ENCODE assay signal across 13 cellular contexts in the genomic region with DNA sequence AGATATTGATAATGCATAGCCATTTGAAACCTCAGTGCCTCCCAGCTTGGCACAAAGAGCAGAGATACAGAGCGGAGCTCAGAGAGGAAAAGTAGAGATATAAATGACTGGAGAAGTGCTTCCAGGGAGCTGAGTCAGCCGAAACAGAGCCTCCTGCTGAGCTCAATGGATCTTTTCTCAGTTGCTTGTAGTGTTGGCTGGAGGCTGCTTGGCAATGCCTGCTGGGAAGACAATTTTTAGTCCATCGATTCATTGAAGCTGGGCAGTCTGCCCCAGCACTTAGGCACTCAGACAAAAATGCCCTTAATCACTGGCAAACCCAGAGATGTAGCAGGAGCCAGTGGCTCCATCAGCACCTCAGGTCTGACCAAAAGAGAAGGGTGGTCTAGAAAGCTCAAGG.
A peak's percentile ranks its signal among the peaks of the same experiment; 100 is the strongest.
DNase-seq lines count a peak whose midpoint lies in the region; ATAC-seq, FAIRE-seq and TF ChIP-seq lines count a peak whose summit lies in the region.
"Had no signal": no experiment of that assay in that cellular context is flagged by ENCODE, and none has a peak within 500 bp of the region (broad histone marks: within the 10 kb centered on the region; RNA-seq: fewer than 3 reads in every experiment).

No MANE protein-coding gene starts in this region.

- WGBS in mammary epithelial cell (ENCODE audit: low coverage, missing lambda C conversion rate) = 47% methylated on average over 3 of the region's 3 CpGs
- 68 to 76% methylated on average over 2 to 3 of the region's 3 CpGs for WGBS in endodermal cell (ENCODE audit: insufficient coverage in 1 of 2, insufficient read length in 1 of 2), 2 experiments

- no peaks in the 10 kb centered on the region for H3K27me3 Mint-ChIP-seq in MCF 10A (ENCODE audit: insufficient read depth, unreplicated experiment)
- H3K27me3 Mint-ChIP-seq in endodermal cell (ENCODE audit: insufficient read depth) = no peaks in the 10 kb centered on the region
- H3K27me3 Mint-ChIP-seq in effector memory CD8-positive, alpha-beta T cell = peaks cover 5 to 12% of the 10 kb centered on the region in 2 donors

- no peak overlapping the region for H2AFZ ChIP-seq in mammary epithelial cell (ENCODE audit: low read depth, low read length)
- H2AFZ ChIP-seq in keratinocyte (ENCODE audit: control insufficient read depth, low read length) = no peak overlapping the region
- H2AFZ ChIP-seq in OCI-LY7 (ENCODE audit: low read length) = no peak overlapping the region

- ATAC-seq in effector memory CD8-positive, alpha-beta T cell (replicated peaks) = no peak

- no peak for TF ChIP-seq CTCF in MCF 10A (IDR thresholded peaks at IDR 0.05; ENCODE audit: unreplicated experiment)
- TF ChIP-seq CTCF in mammary epithelial cell (conservative IDR thresholded peaks at IDR 0.05 in 1 of 2, IDR thresholded peaks at IDR 0.05 in 1 of 2; ENCODE audit: extremely low read depth in 1 of 2, insufficient read depth in 1 of 2, low read depth in 1 of 2, low read length in 2 of 2) = no peak
- no peak for TF ChIP-seq CTCF in endodermal cell (conservative IDR thresholded peaks at IDR 0.05)
- no peak for TF ChIP-seq CTCF in keratinocyte (optimal IDR thresholded peaks at IDR 0.05 in 1 of 3, IDR thresholded peaks at IDR 0.05 in 1 of 3, conservative IDR thresholded peaks at IDR 0.05 in 1 of 3; ENCODE audit: extremely low read depth in 1 of 3, insufficient read depth in 2 of 3, low read length in 3 of 3)
- TF ChIP-seq CTCF in vagina (IDR thresholded peaks at IDR 0.05) = no peak
- TF ChIP-seq CTCF in OCI-LY7 (conservative IDR thresholded peaks at IDR 0.05; ENCODE audit: low read length) = no peak

- no peaks in the 10 kb centered on the region for H4K20me1 ChIP-seq in mammary epithelial cell (ENCODE audit: insufficient read depth, low read length)
- no peaks in the 10 kb centered on the region for H4K20me1 ChIP-seq in keratinocyte (ENCODE audit: control insufficient read depth, extremely low read depth, insufficient read depth, low read length)
- no peaks in the 10 kb centered on the region for H4K20me1 ChIP-seq in OCI-LY7 (ENCODE audit: insufficient read depth, low read length)

- H3K9me2 ChIP-seq in OCI-LY7 (ENCODE audit: insufficient read depth, low read length) = no peaks in the 10 kb centered on the region

- H3K27me3 ChIP-seq in mammary epithelial cell (ENCODE audit: insufficient read depth, low read length) (no peaks in the 10 kb centered on the region), endodermal cell (ENCODE audit: control insufficient read depth, insufficient read depth, low read length, poor library complexity, severe bottlenecking) (no peaks in the 10 kb centered on the region), keratinocyte (ENCODE audit: control insufficient read depth, extremely low read depth, insufficient read depth, low read length) (no peaks in the 10 kb centered on the region), vagina (no peaks in the 10 kb centered on the region)

- H3K79me2 ChIP-seq in mammary epithelial cell (ENCODE audit: insufficient read depth, low read length) (no peaks in the 10 kb centered on the region), keratinocyte (ENCODE audit: control insufficient read depth, insufficient read depth, low read length) (no peaks in the 10 kb centered on the region), OCI-LY7 (ENCODE audit: insufficient read depth, low read depth, low read length) (no peaks in the 10 kb centered on the region)

- POLR2A ChIA-PET in MCF 10A (lab: Yijun Ruan, JAX) (interaction anchor here (0.9 to 2.6 kb wide), 2 partner anchors 11 to 721 kb away, joined by 3 to 15 read pairs; no protein-coding TSS in a partner anchor), OCI-LY7 (lab: Charles Lee) (no interaction called here)

- no peaks in the 10 kb centered on the region for H3K9me3 ChIP-seq in mammary epithelial cell (replicated peaks; ENCODE audit: insufficient read depth, low read length)
- no peaks in the 10 kb centered on the region for H3K9me3 ChIP-seq in endodermal cell (ENCODE audit: control insufficient read depth, low read length)
- H3K9me3 ChIP-seq in keratinocyte (ENCODE audit: control insufficient read depth, low read depth, low read length) = no peaks in the 10 kb centered on the region
- H3K9me3 ChIP-seq in vagina = no peaks in the 10 kb centered on the region
- H3K9me3 ChIP-seq in OCI-LY7 (ENCODE audit: low read length) = no peaks in the 10 kb centered on the region

- H3K4me3 Mint-ChIP-seq in MCF 10A (ENCODE audit: unreplicated experiment) (no peak overlapping the region), endodermal cell (no peak overlapping the region)
- no peak overlapping the region for H3K4me3 Mint-ChIP-seq in effector memory CD8-positive, alpha-beta T cell

- FAIRE-seq in keratinocyte (lab: Jason Lieb, UNC) = peak; percentile 73
- FAIRE-seq: endometrium had no signal

- peaks cover 56% of the 10 kb centered on the region for H3K4me1 Mint-ChIP-seq in MCF 10A (ENCODE audit: insufficient read depth, unreplicated experiment)
- no peaks in the 10 kb centered on the region for H3K4me1 Mint-ChIP-seq in endodermal cell
- no peaks in the 10 kb centered on the region for H3K4me1 Mint-ChIP-seq in effector memory CD8-positive, alpha-beta T cell (ENCODE audit: low read depth in 2 of 2)

- H3K36me3 ChIP-seq in mammary epithelial cell (ENCODE audit: insufficient read depth, low read length) (no peaks in the 10 kb centered on the region), endodermal cell (ENCODE audit: control insufficient read depth, insufficient read depth, low read length) (no peaks in the 10 kb centered on the region), keratinocyte (ENCODE audit: control insufficient read depth in 2 of 2, extremely low read depth in 1 of 2, insufficient read depth in 2 of 2, low read length in 2 of 2) (no peaks in the 10 kb centered on the region), vagina (no peaks in the 10 kb centered on the region), OCI-LY7 (ENCODE audit: insufficient read depth, low read length) (no peaks in the 10 kb centered on the region)

- H3K4me1 ChIP-seq in mammary epithelial cell (ENCODE audit: insufficient read depth, low read length) (peaks cover 37% of the 10 kb centered on the region), endodermal cell (ENCODE audit: control insufficient read depth, insufficient read depth, low read length) (no peaks in the 10 kb centered on the region), keratinocyte (ENCODE audit: control insufficient read depth, extremely low read depth, insufficient read depth, low read length) (peaks cover 35% of the 10 kb centered on the region), vagina (peaks cover 28% of the 10 kb centered on the region), OCI-LY7 (ENCODE audit: insufficient read depth, low read length, poor library complexity, severe bottlenecking) (no peaks in the 10 kb centered on the region)

- TF ChIP-seq POLR2A in vagina (IDR thresholded peaks at IDR 0.05) = no peak

- no peak overlapping the region for H3K9ac ChIP-seq in mammary epithelial cell (ENCODE audit: insufficient read depth, low read length)
- H3K9ac ChIP-seq in endodermal cell (ENCODE audit: extremely low read depth, low read length, poor library complexity, severe bottlenecking) = no peak overlapping the region
- no peak overlapping the region for H3K9ac ChIP-seq in keratinocyte (ENCODE audit: control insufficient read depth, extremely low read depth, insufficient read depth, low read length)

- BruUV-seq in MCF 10A (replicated peaks; lab: Mats Ljungman, UMichigan) (no TSS peak), mammary epithelial cell (replicated peaks; lab: Mats Ljungman, UMichigan) (no TSS peak), OCI-LY7 (replicated peaks; lab: Mats Ljungman, UMichigan) (no TSS peak)

- CTCF ChIA-PET in MCF 10A (lab: Yijun Ruan, JAX) = interaction anchor here (0.7 to 1.3 kb wide), 4 partner anchors 11 to 198 kb away, joined by 3 to 4 read pairs (median 4); no protein-coding TSS in a partner anchor
- CTCF ChIA-PET in mammary epithelial cell (lab: Charles Lee; ENCODE audit: low non-redundant PET) = no interaction called here
- CTCF ChIA-PET in OCI-LY7 (lab: Charles Lee; ENCODE audit: unreplicated experiment) = no interaction called here

- DNase-seq in MCF 10A (ENCODE audit: unreplicated experiment) (peak; percentile 52), mammary epithelial cell (no peak), endodermal cell (peak; percentile 54), keratinocyte (ENCODE audit: low read depth, low spot score) (no peak), vagina (ENCODE audit: extremely low spot score in 2 of 2) (no peak), NCI-H2171 (lab: John Stamatoyannopoulos, UW) (no peak), OCI-LY7 (ENCODE audit: low spot score) (no peak)
- no peak for DNase-seq in effector memory CD8-positive, alpha-beta T cell
- DNase-seq: 8988T; activated CD4-positive, alpha-beta T cell treated with anti-CD3 and anti-CD28 coated beads for 1 hour; activated naive CD4-positive, alpha-beta T cell; NCI-H2029 had no signal

- H3K4me3 ChIP-seq in mammary epithelial cell (replicated peaks in 1 of 3; ENCODE audit: insufficient read depth in 1 of 3, low read depth in 2 of 3, low read length in 3 of 3) = no peak overlapping the region
- H3K4me3 ChIP-seq in endodermal cell (ENCODE audit: low read length) = no peak overlapping the region
- H3K4me3 ChIP-seq in keratinocyte (ENCODE audit: control insufficient read depth in 2 of 3, extremely low read depth in 1 of 3, insufficient read depth in 2 of 3, low read depth in 1 of 3, low read length in 3 of 3) = no peak overlapping the region
- H3K4me3 ChIP-seq in vagina = no peak overlapping the region
- no peak overlapping the region for H3K4me3 ChIP-seq in OCI-LY7 (ENCODE audit: low read depth, low read length, poor library complexity, severe bottlenecking)

- H3K27ac Mint-ChIP-seq in MCF 10A (ENCODE audit: low read depth, unreplicated experiment) (no peak overlapping the region), endodermal cell (no peak overlapping the region)
- H3K27ac Mint-ChIP-seq in effector memory CD8-positive, alpha-beta T cell = no peak overlapping the region

- no peak overlapping the region for H3K4me2 ChIP-seq in mammary epithelial cell (ENCODE audit: insufficient read depth, low read depth, low read length)
- H3K4me2 ChIP-seq in keratinocyte (ENCODE audit: control insufficient read depth, extremely low read depth, insufficient read depth, low read depth, low read length) = no peak overlapping the region
- no peak overlapping the region for H3K4me2 ChIP-seq in OCI-LY7 (ENCODE audit: low read length)

- peaks cover 7% of the 10 kb centered on the region for H3K36me3 Mint-ChIP-seq in MCF 10A (ENCODE audit: insufficient read depth, unreplicated experiment)
- no peaks in the 10 kb centered on the region for H3K36me3 Mint-ChIP-seq in endodermal cell (ENCODE audit: low read depth)
- H3K36me3 Mint-ChIP-seq in effector memory CD8-positive, alpha-beta T cell (ENCODE audit: insufficient read depth) = no peaks in the 10 kb centered on the region

- H3K9me3 Mint-ChIP-seq in MCF 10A (ENCODE audit: unreplicated experiment) = no peaks in the 10 kb centered on the region
- no peaks in the 10 kb centered on the region for H3K9me3 Mint-ChIP-seq in endodermal cell
- no peaks in the 10 kb centered on the region for H3K9me3 Mint-ChIP-seq in effector memory CD8-positive, alpha-beta T cell

- in situ Hi-C loops in mammary epithelial cell (cut with MboI; ENCODE audit: low sequenced_read_pairs in 2 of 2) = no loop called here

- no peaks in the 10 kb centered on the region for H3K9me1 ChIP-seq in keratinocyte (ENCODE audit: control insufficient read depth, extremely low read depth, insufficient read depth, low read length)

- dilution Hi-C loops in mammary epithelial cell (cut with HindIII; ENCODE audit: low sequenced_read_pairs) = no loop called here
- dilution Hi-C loops in keratinocyte (cut with MboI; ENCODE audit: extremely low pct_ligation_motif_present, low sequenced_read_pairs) = no loop called here

- intact Hi-C loops in MCF 10A (cut with micrococcal nuclease) = loop anchor here (10.0 kb wide), 2 partner anchors 55 to 565 kb away; no protein-coding TSS in a partner anchor
- intact Hi-C loops in mammary epithelial cell (cut with micrococcal nuclease) = no loop called here
- intact Hi-C loops in vagina (cut with DNase I) = no loop called here
- intact Hi-C loops in OCI-LY7 (cut with micrococcal nuclease; ENCODE audit: unreplicated experiment) = no loop called here

- H3K27ac ChIP-seq in mammary epithelial cell (ENCODE audit: insufficient read depth, low read depth, low read length) = no peak overlapping the region
- no peak overlapping the region for H3K27ac ChIP-seq in endodermal cell (ENCODE audit: low read depth, low read length)
- no peak overlapping the region for H3K27ac ChIP-seq in keratinocyte (ENCODE audit: control insufficient read depth, insufficient read depth, low read length)
- peak overlapping the region; percentile 38 for H3K27ac ChIP-seq in vagina
- H3K27ac ChIP-seq in OCI-LY7 (ENCODE audit: low read depth, low read length, poor library complexity, severe bottlenecking) = no peak overlapping the region

Comparison
In these comparisons a context has a peak if more than half of its experiments do, and no peak if none do; other contexts are left out.
1. DNase-seq: peak in MCF 10A (single experiment) and endodermal cell (single experiment); none in mammary epithelial cell (single experiment), keratinocyte (single experiment), vagina (0 of 2), effector memory CD8-positive, alpha-beta T cell (0 of 3), NCI-H2171 (single experiment) and OCI-LY7 (single experiment).